ENCODE assay signal across 1 cellular context in the genomic region with DNA sequence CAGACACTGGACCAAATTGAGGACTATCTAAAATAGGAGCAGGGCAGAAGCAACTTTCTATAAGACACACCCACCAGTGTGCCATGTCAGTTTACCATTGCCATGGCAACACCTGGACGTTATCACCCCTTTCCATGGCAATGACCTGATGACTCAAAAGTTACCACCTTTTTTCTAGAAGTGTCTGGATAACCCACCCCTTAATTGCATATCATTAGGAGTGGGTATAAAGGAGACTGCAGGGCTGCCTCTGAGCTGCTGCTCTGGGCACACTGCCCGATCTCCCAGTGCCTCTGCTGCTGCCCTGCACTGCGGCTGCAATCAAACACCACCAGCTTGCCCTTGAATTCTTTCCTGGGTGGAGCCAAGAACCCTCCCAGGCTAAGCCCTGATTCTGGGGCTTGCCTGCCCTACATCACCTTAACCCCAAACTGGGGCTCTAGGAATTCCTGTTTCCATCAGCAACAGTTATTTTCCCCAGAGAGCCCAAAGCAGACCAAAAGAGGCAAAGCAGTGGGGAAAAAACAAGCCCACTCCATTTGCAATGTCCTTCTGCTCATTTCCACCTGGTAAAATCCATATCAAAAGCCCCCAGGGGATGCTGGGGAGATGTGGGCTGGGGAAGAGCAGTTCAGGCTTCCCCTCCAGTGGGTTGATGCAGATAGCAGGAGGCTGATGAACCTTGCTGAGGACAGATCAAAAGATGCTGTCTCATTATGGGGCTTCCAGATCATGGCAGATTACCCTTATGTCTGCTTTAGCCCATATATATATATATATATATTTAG.
TF ChIP-seq lines count a peak whose summit lies in the region.

No MANE protein-coding gene starts in this region.

TF ChIP-seq in GM12878, 131 proteins besides CTCF, POLR2A, EP300 and RAD21 (continued from another document):
- TF ChIP-seq, protein P1, sequence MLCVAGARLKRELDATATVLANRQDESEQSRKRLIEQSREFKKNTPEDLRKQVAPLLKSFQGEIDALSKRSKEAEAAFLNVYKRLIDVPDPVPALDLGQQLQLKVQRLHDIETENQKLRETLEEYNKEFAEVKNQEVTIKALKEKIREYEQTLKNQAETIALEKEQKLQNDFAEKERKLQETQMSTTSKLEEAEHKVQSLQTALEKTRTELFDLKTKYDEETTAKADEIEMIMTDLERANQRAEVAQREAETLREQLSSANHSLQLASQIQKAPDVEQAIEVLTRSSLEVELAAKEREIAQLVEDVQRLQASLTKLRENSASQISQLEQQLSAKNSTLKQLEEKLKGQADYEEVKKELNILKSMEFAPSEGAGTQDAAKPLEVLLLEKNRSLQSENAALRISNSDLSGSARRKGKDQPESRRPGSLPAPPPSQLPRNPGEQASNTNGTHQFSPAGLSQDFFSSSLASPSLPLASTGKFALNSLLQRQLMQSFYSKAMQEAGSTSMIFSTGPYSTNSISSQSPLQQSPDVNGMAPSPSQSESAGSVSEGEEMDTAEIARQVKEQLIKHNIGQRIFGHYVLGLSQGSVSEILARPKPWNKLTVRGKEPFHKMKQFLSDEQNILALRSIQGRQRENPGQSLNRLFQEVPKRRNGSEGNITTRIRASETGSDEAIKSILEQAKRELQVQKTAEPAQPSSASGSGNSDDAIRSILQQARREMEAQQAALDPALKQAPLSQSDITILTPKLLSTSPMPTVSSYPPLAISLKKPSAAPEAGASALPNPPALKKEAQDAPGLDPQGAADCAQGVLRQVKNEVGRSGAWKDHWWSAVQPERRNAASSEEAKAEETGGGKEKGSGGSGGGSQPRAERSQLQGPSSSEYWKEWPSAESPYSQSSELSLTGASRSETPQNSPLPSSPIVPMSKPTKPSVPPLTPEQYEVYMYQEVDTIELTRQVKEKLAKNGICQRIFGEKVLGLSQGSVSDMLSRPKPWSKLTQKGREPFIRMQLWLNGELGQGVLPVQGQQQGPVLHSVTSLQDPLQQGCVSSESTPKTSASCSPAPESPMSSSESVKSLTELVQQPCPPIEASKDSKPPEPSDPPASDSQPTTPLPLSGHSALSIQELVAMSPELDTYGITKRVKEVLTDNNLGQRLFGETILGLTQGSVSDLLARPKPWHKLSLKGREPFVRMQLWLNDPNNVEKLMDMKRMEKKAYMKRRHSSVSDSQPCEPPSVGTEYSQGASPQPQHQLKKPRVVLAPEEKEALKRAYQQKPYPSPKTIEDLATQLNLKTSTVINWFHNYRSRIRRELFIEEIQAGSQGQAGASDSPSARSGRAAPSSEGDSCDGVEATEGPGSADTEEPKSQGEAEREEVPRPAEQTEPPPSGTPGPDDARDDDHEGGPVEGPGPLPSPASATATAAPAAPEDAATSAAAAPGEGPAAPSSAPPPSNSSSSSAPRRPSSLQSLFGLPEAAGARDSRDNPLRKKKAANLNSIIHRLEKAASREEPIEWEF (IDR thresholded peaks at IDR 0.05; ENCODE audit: insufficient replicate concordance, low read depth, low read length): no peak
- TF ChIP-seq KDM1A (IDR thresholded peaks at IDR 0.05; ENCODE audit: borderline replicate concordance) (no peak), BCL11A (IDR thresholded peaks at IDR 0.05; ENCODE audit: low read depth, low read length) (no peak), RELA (IDR thresholded peaks at IDR 0.05; ENCODE audit: borderline replicate concordance, partially characterized antibody) (no peak), CBX3 (IDR thresholded peaks at IDR 0.05; ENCODE audit: borderline replicate concordance, low read depth) (no peak), RAD51 (IDR thresholded peaks at IDR 0.05) (no peak), KLF5 (IDR thresholded peaks at IDR 0.05; ENCODE audit: partially characterized antibody) (no peak)
- TF ChIP-seq, protein P2, sequence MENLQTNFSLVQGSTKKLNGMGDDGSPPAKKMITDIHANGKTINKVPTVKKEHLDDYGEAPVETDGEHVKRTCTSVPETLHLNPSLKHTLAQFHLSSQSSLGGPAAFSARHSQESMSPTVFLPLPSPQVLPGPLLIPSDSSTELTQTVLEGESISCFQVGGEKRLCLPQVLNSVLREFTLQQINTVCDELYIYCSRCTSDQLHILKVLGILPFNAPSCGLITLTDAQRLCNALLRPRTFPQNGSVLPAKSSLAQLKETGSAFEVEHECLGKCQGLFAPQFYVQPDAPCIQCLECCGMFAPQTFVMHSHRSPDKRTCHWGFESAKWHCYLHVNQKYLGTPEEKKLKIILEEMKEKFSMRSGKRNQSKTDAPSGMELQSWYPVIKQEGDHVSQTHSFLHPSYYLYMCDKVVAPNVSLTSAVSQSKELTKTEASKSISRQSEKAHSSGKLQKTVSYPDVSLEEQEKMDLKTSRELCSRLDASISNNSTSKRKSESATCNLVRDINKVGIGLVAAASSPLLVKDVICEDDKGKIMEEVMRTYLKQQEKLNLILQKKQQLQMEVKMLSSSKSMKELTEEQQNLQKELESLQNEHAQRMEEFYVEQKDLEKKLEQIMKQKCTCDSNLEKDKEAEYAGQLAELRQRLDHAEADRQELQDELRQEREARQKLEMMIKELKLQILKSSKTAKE (IDR thresholded peaks at IDR 0.05; ENCODE audit: low read depth, poor library complexity, severe bottlenecking): no peak
- TF ChIP-seq, protein P3, sequence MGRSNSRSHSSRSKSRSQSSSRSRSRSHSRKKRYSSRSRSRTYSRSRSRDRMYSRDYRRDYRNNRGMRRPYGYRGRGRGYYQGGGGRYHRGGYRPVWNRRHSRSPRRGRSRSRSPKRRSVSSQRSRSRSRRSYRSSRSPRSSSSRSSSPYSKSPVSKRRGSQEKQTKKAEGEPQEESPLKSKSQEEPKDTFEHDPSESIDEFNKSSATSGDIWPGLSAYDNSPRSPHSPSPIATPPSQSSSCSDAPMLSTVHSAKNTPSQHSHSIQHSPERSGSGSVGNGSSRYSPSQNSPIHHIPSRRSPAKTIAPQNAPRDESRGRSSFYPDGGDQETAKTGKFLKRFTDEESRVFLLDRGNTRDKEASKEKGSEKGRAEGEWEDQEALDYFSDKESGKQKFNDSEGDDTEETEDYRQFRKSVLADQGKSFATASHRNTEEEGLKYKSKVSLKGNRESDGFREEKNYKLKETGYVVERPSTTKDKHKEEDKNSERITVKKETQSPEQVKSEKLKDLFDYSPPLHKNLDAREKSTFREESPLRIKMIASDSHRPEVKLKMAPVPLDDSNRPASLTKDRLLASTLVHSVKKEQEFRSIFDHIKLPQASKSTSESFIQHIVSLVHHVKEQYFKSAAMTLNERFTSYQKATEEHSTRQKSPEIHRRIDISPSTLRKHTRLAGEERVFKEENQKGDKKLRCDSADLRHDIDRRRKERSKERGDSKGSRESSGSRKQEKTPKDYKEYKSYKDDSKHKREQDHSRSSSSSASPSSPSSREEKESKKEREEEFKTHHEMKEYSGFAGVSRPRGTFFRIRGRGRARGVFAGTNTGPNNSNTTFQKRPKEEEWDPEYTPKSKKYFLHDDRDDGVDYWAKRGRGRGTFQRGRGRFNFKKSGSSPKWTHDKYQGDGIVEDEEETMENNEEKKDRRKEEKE (IDR thresholded peaks at IDR 0.05): no peak
- TF ChIP-seq, protein P4, sequence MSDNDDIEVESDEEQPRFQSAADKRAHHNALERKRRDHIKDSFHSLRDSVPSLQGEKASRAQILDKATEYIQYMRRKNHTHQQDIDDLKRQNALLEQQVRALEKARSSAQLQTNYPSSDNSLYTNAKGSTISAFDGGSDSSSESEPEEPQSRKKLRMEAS (IDR thresholded peaks at IDR 0.05; ENCODE audit: low read depth, low read length): no peak
